9 cellular contexts compared by ENCODE assay signal in genomic region chr10:94500063-94500462, GRCh38. TPM values are rescaled to one million over a fixed set of nuclear protein-coding genes. Genes with fewer than 3 reads are reported as not detected.
A peak's percentile ranks its signal among the peaks of the same experiment; 100 is the strongest.
DNase-seq lines count a peak whose midpoint lies in the region; ATAC-seq, FAIRE-seq and TF ChIP-seq lines count a peak whose summit lies in the region.
"Had no signal": no experiment of that assay in that cellular context is flagged by ENCODE, and none has a peak within 500 bp of the region (broad histone marks: within the 10 kb centered on the region; RNA-seq: fewer than 3 reads in every experiment).

No MANE protein-coding gene starts in this region.

- H3K79me1 ChIP-seq in H1 (ENCODE audit: low read depth, low read length): no peaks in the 10 kb centered on the region

- no peaks in the 10 kb centered on the region for H3F3A ChIP-seq in Loucy (ENCODE audit: low read depth)
- peaks cover 4% of the 10 kb centered on the region for H3F3A ChIP-seq in neural progenitor cell (ENCODE audit: low read depth)

- H3K9me3 ChIP-seq in Loucy (ENCODE audit: insufficient read depth, low read depth, low read length): no peaks in the 10 kb centered on the region
- no peaks in the 10 kb centered on the region for H3K9me3 ChIP-seq in H1 (ENCODE audit: insufficient read depth in 2 of 2, low read depth in 1 of 2, low read length in 1 of 2)
- no peaks in the 10 kb centered on the region for H3K9me3 ChIP-seq in neural progenitor cell (ENCODE audit: low read depth)
- H3K9me3 ChIP-seq: adrenal gland had no signal

- H2AK5ac ChIP-seq in H1 (ENCODE audit: low read depth, low read length): no peak overlapping the region

- no peak overlapping the region for H2AFZ ChIP-seq in Loucy (ENCODE audit: low read length)
- H2AFZ ChIP-seq in H1 (ENCODE audit: low read length): no peak overlapping the region
- H2AFZ ChIP-seq in neural progenitor cell (replicated peaks): no peak overlapping the region

- H3K4me2 ChIP-seq in Loucy (ENCODE audit: low read depth, low read length, poor library complexity, severe bottlenecking): no peak overlapping the region
- H3K4me2 ChIP-seq in H1 (ENCODE audit: insufficient read depth in 1 of 2, low read depth in 2 of 2, low read length in 2 of 2): no peak overlapping the region
- no peak overlapping the region for H3K4me2 ChIP-seq in neural progenitor cell

- H3K27ac ChIP-seq in H1 (ENCODE audit: low read depth, low read length): no peak overlapping the region
- H3K27ac ChIP-seq in neural progenitor cell: no peak overlapping the region
- H3K27ac ChIP-seq: adrenal gland had no signal

- ATAC-seq in HG03139 (IDR thresholded peaks at IDR 0.05; ENCODE audit: unreplicated experiment): no peak

- no peak overlapping the region for H2BK120ac ChIP-seq in H1 (replicated peaks; ENCODE audit: low read depth, low read length)

- no peak for TF ChIP-seq POLR2A in H1 (IDR thresholded peaks at IDR 0.05; ENCODE audit: control extremely low read depth in 1 of 2, low read depth in 2 of 2, low read length in 2 of 2)

- WGBS in H1 (ENCODE audit: extremely low coverage in 1 of 2, insufficient coverage in 1 of 2, insufficient read length in 1 of 2, insufficient replicate concordance in 2 of 2, low coverage in 1 of 2, low lambda C conversion rate in 2 of 2, missing lambda C conversion rate in 1 of 2), 2 experiments: 82% methylated on average over 5 of the region's 5 CpGs; no CpG with 5 or more reads in 1 of the 2 experiments

- no peaks in the 10 kb centered on the region for H3K23me2 ChIP-seq in H1 (ENCODE audit: low read depth, low read length)

- H3K23ac ChIP-seq in H1 (ENCODE audit: insufficient read length): no peak overlapping the region

- H3K9ac ChIP-seq in Loucy (ENCODE audit: low read depth, low read length, poor library complexity, severe bottlenecking) (no peak overlapping the region), H1 (replicated peaks in 1 of 4; ENCODE audit: extremely low read depth in 1 of 4, low read depth in 3 of 4, low read length in 3 of 4) (no peak overlapping the region), neural progenitor cell (no peak overlapping the region)

- H3K14ac ChIP-seq in H1 (ENCODE audit: insufficient read length): no peak overlapping the region

- no peak overlapping the region for H3K18ac ChIP-seq in H1 (ENCODE audit: extremely low read depth, low read length)

- no peak overlapping the region for H3K27ac Mint-ChIP-seq in neural progenitor cell

- no peak overlapping the region for H3K4ac ChIP-seq in H1 (replicated peaks; ENCODE audit: insufficient read length, low read depth, low read length)

- FAIRE-seq in H1 (lab: Jason Lieb, UNC): no peak

- H2BK20ac ChIP-seq in H1 (ENCODE audit: low read length): no peak overlapping the region

- H3K27me3 ChIP-seq in Loucy (ENCODE audit: insufficient read depth, low read length, poor library complexity, severe bottlenecking): no peaks in the 10 kb centered on the region
- no peaks in the 10 kb centered on the region for H3K27me3 ChIP-seq in H1 (replicated peaks in 1 of 4; ENCODE audit: control insufficient read depth in 3 of 4, extremely low read depth in 1 of 4, insufficient read depth in 3 of 4, low read length in 3 of 4)
- no peaks in the 10 kb centered on the region for H3K27me3 ChIP-seq in neural progenitor cell
- H3K27me3 ChIP-seq: adrenal gland had no signal

- H2BK15ac ChIP-seq in H1 (ENCODE audit: low read length): no peak overlapping the region

- no peak overlapping the region for H4K5ac ChIP-seq in H1 (ENCODE audit: insufficient read length, low read depth, low read length)

- TF ChIP-seq EP300 in H1 (IDR thresholded peaks at IDR 0.05; ENCODE audit: borderline replicate concordance in 1 of 2, low read depth in 2 of 2, low read length in 2 of 2): no peak

- peak; percentile 50 for TF ChIP-seq CTCF in Loucy (conservative IDR thresholded peaks at IDR 0.05; ENCODE audit: low read length)
- TF ChIP-seq CTCF in H1 (IDR thresholded peaks at IDR 0.05; ENCODE audit: control extremely low read depth in 1 of 3, insufficient read depth in 1 of 3, low read depth in 1 of 3, low read length in 3 of 3): peak in 1 of 3 experiments; percentile 55; a peak in 2 of 4 replicates
- TF ChIP-seq CTCF in neural progenitor cell (IDR thresholded peaks at IDR 0.05): peak; percentile 56

- TF ChIP-seq RAD21 in H1 (IDR thresholded peaks at IDR 0.05 in 1 of 2, conservative IDR thresholded peaks at IDR 0.05 in 1 of 2; ENCODE audit: low read depth in 2 of 2, low read length in 2 of 2): peak; percentile 49 to 56

- H3K79me2 ChIP-seq in Loucy (ENCODE audit: insufficient read depth, low read length): no peaks in the 10 kb centered on the region
- H3K79me2 ChIP-seq in H1 (ENCODE audit: control insufficient read depth in 1 of 2, insufficient read depth in 2 of 2, low read length in 2 of 2): no peaks in the 10 kb centered on the region
- no peaks in the 10 kb centered on the region for H3K79me2 ChIP-seq in neural progenitor cell (ENCODE audit: low read depth)

- CTCF ChIA-PET in H1 (lab: Charles Lee; ENCODE audit: partially characterized antibody): interaction anchor here (0.6 to 1.4 kb wide), 6 partner anchors 12 to 191 kb away, joined by 3 to 5 read pairs (median 3); no protein-coding TSS in a partner anchor

- no peak overlapping the region for H4K91ac ChIP-seq in H1 (replicated peaks; ENCODE audit: insufficient read length, low read length)

- POLR2A ChIA-PET in H1 (lab: Charles Lee; ENCODE audit: partially characterized antibody): no interaction called here

- H2BK5ac ChIP-seq in H1 (ENCODE audit: low read depth, low read length): no peak overlapping the region

- H3K4me1 ChIP-seq in Loucy (ENCODE audit: insufficient read depth, low read length, poor library complexity, severe bottlenecking): no peaks in the 10 kb centered on the region
- H3K4me1 ChIP-seq in H1 (replicated peaks in 1 of 4; ENCODE audit: control insufficient read depth in 3 of 4, insufficient read depth in 4 of 4, low read length in 3 of 4): no peaks in the 10 kb centered on the region
- H3K4me1 ChIP-seq in neural progenitor cell: no peaks in the 10 kb centered on the region

- no peak overlapping the region for H4K8ac ChIP-seq in H1 (ENCODE audit: extremely low read depth, insufficient read depth, low read length)

- no peaks in the 10 kb centered on the region for H3K9me3 Mint-ChIP-seq in neural progenitor cell

- H3K4me3 Mint-ChIP-seq in neural progenitor cell: no peak overlapping the region

- H3K36me3 ChIP-seq in Loucy (ENCODE audit: insufficient read depth, low read length): no peaks in the 10 kb centered on the region
- no peaks in the 10 kb centered on the region for H3K36me3 ChIP-seq in H1 (ENCODE audit: control insufficient read depth in 2 of 4, insufficient read depth in 4 of 4, low read length in 3 of 4)
- H3K36me3 ChIP-seq in neural progenitor cell: no peaks in the 10 kb centered on the region
- H3K36me3 ChIP-seq: adrenal gland had no signal

- H3K56ac ChIP-seq in H1 (replicated peaks; ENCODE audit: insufficient read length, low read depth, low read length): no peak overlapping the region

- no peak overlapping the region for H3K4me3 ChIP-seq in Loucy (ENCODE audit: low read length, poor library complexity, severe bottlenecking)
- no peak overlapping the region for H3K4me3 ChIP-seq in H1 (ENCODE audit: extremely low read depth in 1 of 4, insufficient read depth in 2 of 4, low read depth in 3 of 4, low read length in 4 of 4)
- no peak overlapping the region for H3K4me3 ChIP-seq in neural progenitor cell
- H3K4me3 ChIP-seq: adrenal gland had no signal

- DNase-seq in GM03348 (ENCODE audit: low spot score) (peak; percentile 13), H1 (ENCODE audit: low read depth in 1 of 2, low spot score in 2 of 2) (no peak), neural progenitor cell (ENCODE audit: low spot score) (peak; percentile 15), AG08395 (ENCODE audit: low spot score) (no peak), NCI-H748 treated with DMSO at 0.1 percent for 48 hours (lab: John Stamatoyannopoulos, UW) (no peak)
- DNase-seq: adrenal gland, NCI-H2107 had no signal

- H3K9me2 ChIP-seq in Loucy (replicated peaks; ENCODE audit: low read depth, low read length): no peaks in the 10 kb centered on the region

- peaks cover 3% of the 10 kb centered on the region for H3K36me3 Mint-ChIP-seq in neural progenitor cell

- no peaks in the 10 kb centered on the region for H3K4me1 Mint-ChIP-seq in neural progenitor cell

- H3K27me3 Mint-ChIP-seq in neural progenitor cell (ENCODE audit: insufficient read depth, low read depth): no peaks in the 10 kb centered on the region

- no peak overlapping the region for H2BK12ac ChIP-seq in H1 (ENCODE audit: low read depth, low read length)

- H4K20me1 ChIP-seq in Loucy (ENCODE audit: insufficient read depth, low read length, poor library complexity, severe bottlenecking): no peaks in the 10 kb centered on the region
- no peaks in the 10 kb centered on the region for H4K20me1 ChIP-seq in H1 (replicated peaks in 1 of 2; ENCODE audit: control insufficient read depth in 1 of 2, insufficient read depth in 2 of 2, low read length in 2 of 2)
- no peaks in the 10 kb centered on the region for H4K20me1 ChIP-seq in neural progenitor cell (ENCODE audit: low read depth)

TF ChIP-seq in H1, 55 proteins besides CTCF, POLR2A, EP300 and RAD21:
- no peak for TF ChIP-seq RNF2 (IDR thresholded peaks at IDR 0.05; ENCODE audit: borderline replicate concordance, low read depth, low read length, missing control alignments, poor library complexity, severe bottlenecking)
- TF ChIP-seq EGR1 (IDR thresholded peaks at IDR 0.05; ENCODE audit: borderline replicate concordance, low read depth, low read length): no peak
- no peak for TF ChIP-seq SP1 (IDR thresholded peaks at IDR 0.05; ENCODE audit: low read depth, low read length)
- no peak for TF ChIP-seq TBP (IDR thresholded peaks at IDR 0.05; ENCODE audit: low read depth, low read length)
- TF ChIP-seq SRF (IDR thresholded peaks at IDR 0.05; ENCODE audit: low read depth, low read length): no peak
- no peak for TF ChIP-seq CTBP2 (IDR thresholded peaks at IDR 0.05; ENCODE audit: borderline replicate concordance, insufficient read depth, insufficient read length, low read length)
- TF ChIP-seq RFX5 (IDR thresholded peaks at IDR 0.05; ENCODE audit: borderline replicate concordance, low read depth, low read length): no peak
- TF ChIP-seq RXRA (IDR thresholded peaks at IDR 0.05; ENCODE audit: insufficient read depth, low read depth, low read length): no peak

RNA-seq across cellular contexts. Expression of gene HELLS, which starts 45.5 kb away (rescaled TPM):
- total RNA-seq in H1 (2021; fragmentation: NEBNext Ultra II Directional; extraction: Animal tissue kit (Norgen Biotek cat#: 25700)): 353 and 371 TPM in 2 replicates
- polyA plus RNA-seq in H1 (2011; rRNA removed): 112 and 147 TPM in 2 replicates
- polyA plus RNA-seq in H1 (2011; cell fraction: cytosol; rRNA removed): 161 TPM
- 123 TPM for polyA plus RNA-seq in H1 (2011; cell fraction: nucleus; rRNA removed)
- polyA plus RNA-seq in H1 (2012, experiment 1 of 2): 94.1 to 110 TPM (median 103 TPM) in 4 replicates
- 8.7 TPM for polyA plus RNA-seq in H1 (2012, experiment 2 of 2)
- 144 TPM for polyA plus RNA-seq in H1 (2013, experiment 1 of 2)
- polyA plus RNA-seq in H1 (2013, experiment 2 of 2): 133 TPM
- 164 and 201 TPM in 2 replicates for polyA minus RNA-seq in H1 (2011; rRNA and poly(A)+ RNA removed)
- polyA minus RNA-seq in H1 (2011; cell fraction: cytosol; rRNA and poly(A)+ RNA removed): 177 TPM
- polyA minus RNA-seq in H1 (2011; cell fraction: nucleus; rRNA and poly(A)+ RNA removed): 281 TPM
- total RNA-seq in neural progenitor cell (ENCODE audit: low replicate concordance): 237 and 314 TPM in 2 replicates

Comparison
In these comparisons a context has a peak if more than half of its experiments do, and no peak if none do; other contexts are left out.
1. DNase-seq: peak in GM03348 (single experiment) and neural progenitor cell (single experiment); none in H1 (0 of 2), AG08395 (single experiment) and NCI-H748 treated with DMSO at 0.1 percent for 48 hours (single experiment).